ENCODE assay signal across 9 cellular contexts in genomic region chr4:20253799-20254409, GRCh38. TPM values are rescaled to one million over a fixed set of nuclear protein-coding genes. Genes with fewer than 3 reads are reported as not detected.
DNase-seq lines count a peak whose midpoint lies in the region; ATAC-seq, FAIRE-seq and TF ChIP-seq lines count a peak whose summit lies in the region.
"Had no signal": no experiment of that assay in that cellular context is flagged by ENCODE, and none has a peak within 500 bp of the region (broad histone marks: within the 10 kb centered on the region; RNA-seq: fewer than 3 reads in every experiment).

No MANE protein-coding gene starts in this region.

- H3K27me3 ChIP-seq in keratinocyte (ENCODE audit: control insufficient read depth, extremely low read depth, insufficient read depth, low read length) (no peaks in the 10 kb centered on the region), stomach smooth muscle (ENCODE audit: control insufficient read depth in 1 of 2, insufficient read depth in 2 of 2, low read length in 2 of 2) (peaks cover 24 to 46% of the 10 kb centered on the region in 2 donors)

- peak overlapping the region; percentile 94 for H3K4me2 ChIP-seq in keratinocyte (ENCODE audit: control insufficient read depth, extremely low read depth, insufficient read depth, low read depth, low read length)

- no peaks in the 10 kb centered on the region for H3K9me1 ChIP-seq in keratinocyte (ENCODE audit: control insufficient read depth, extremely low read depth, insufficient read depth, low read length)

- intact Hi-C loops in natural killer cell (cut with micrococcal nuclease): no loop called here

- dilution Hi-C loops in keratinocyte (cut with MboI; ENCODE audit: extremely low pct_ligation_motif_present, low sequenced_read_pairs): no loop called here

- no peak overlapping the region for H3K27ac Mint-ChIP-seq in natural killer cell

- no peaks in the 10 kb centered on the region for H3K4me1 Mint-ChIP-seq in natural killer cell

- peak overlapping the region; percentile 81 for H3K9ac ChIP-seq in keratinocyte (ENCODE audit: control insufficient read depth, extremely low read depth, insufficient read depth, low read length)
- peak overlapping the region; percentile 22 to 42 for H3K9ac ChIP-seq in stomach smooth muscle (ENCODE audit: low read length in 2 of 2)

- H3K4me1 ChIP-seq in keratinocyte (ENCODE audit: control insufficient read depth, extremely low read depth, insufficient read depth, low read length) (peaks cover 17% of the 10 kb centered on the region), stomach smooth muscle (ENCODE audit: control insufficient read depth, insufficient read depth, low read length) (peaks cover 34% of the 10 kb centered on the region)

- H3K27me3 Mint-ChIP-seq in natural killer cell (ENCODE audit: low read depth in 2 of 2): peaks cover 20 to 37% of the 10 kb centered on the region in 2 donors

- H3K4me3 ChIP-seq in astrocyte of the spinal cord (ENCODE audit: low read depth, low read length) (peak overlapping the region; percentile 74), keratinocyte (ENCODE audit: control insufficient read depth in 2 of 3, extremely low read depth in 1 of 3, insufficient read depth in 2 of 3, low read depth in 1 of 3, low read length in 3 of 3) (peak overlapping the region; percentile 62 to 90 (median 84)), stomach smooth muscle (ENCODE audit: low read length in 2 of 2) (peak overlapping the region; percentile 62 to 80)

- in situ Hi-C loops in astrocyte of the spinal cord (cut with HindIII; ENCODE audit: low sequenced_read_pairs): no loop called here

- no peak for FAIRE-seq in keratinocyte (lab: Jason Lieb, UNC)
- FAIRE-seq in urothelium cell line (lab: Jason Lieb, UNC): no peak
- FAIRE-seq: A204.1 had no signal

- H3K36me3 ChIP-seq in keratinocyte (ENCODE audit: control insufficient read depth in 2 of 2, extremely low read depth in 1 of 2, insufficient read depth in 2 of 2, low read length in 2 of 2) (no peaks in the 10 kb centered on the region), stomach smooth muscle (ENCODE audit: control insufficient read depth in 2 of 2, insufficient read depth in 2 of 2, low read length in 2 of 2) (no peaks in the 10 kb centered on the region)

- no peak for TF ChIP-seq CTCF in astrocyte of the spinal cord (IDR thresholded peaks at IDR 0.05; ENCODE audit: low read depth, low read length)
- no peak for TF ChIP-seq CTCF in keratinocyte (optimal IDR thresholded peaks at IDR 0.05 in 1 of 3, IDR thresholded peaks at IDR 0.05 in 1 of 3, conservative IDR thresholded peaks at IDR 0.05 in 1 of 3; ENCODE audit: extremely low read depth in 1 of 3, insufficient read depth in 2 of 3, low read length in 3 of 3)
- TF ChIP-seq CTCF in natural killer cell (IDR thresholded peaks at IDR 0.05): no peak

- peak overlapping the region; percentile 91 for H2AFZ ChIP-seq in keratinocyte (ENCODE audit: control insufficient read depth, low read length)

- H3K27ac ChIP-seq in keratinocyte (ENCODE audit: control insufficient read depth, insufficient read depth, low read length) (peak overlapping the region; percentile 67), stomach smooth muscle (ENCODE audit: low read length) (no peak overlapping the region)

- H3K79me2 ChIP-seq in keratinocyte (ENCODE audit: control insufficient read depth, insufficient read depth, low read length): peaks cover 41% of the 10 kb centered on the region

- H3K9me3 Mint-ChIP-seq in natural killer cell: peaks cover 2 to 6% of the 10 kb centered on the region in 2 donors

- ATAC-seq in natural killer cell: no peak

- H3K9me3 ChIP-seq in keratinocyte (ENCODE audit: control insufficient read depth, low read depth, low read length): no peaks in the 10 kb centered on the region
- no peaks in the 10 kb centered on the region for H3K9me3 ChIP-seq in stomach smooth muscle (ENCODE audit: control insufficient read depth in 2 of 2, low read length in 2 of 2)

- H3K4me3 Mint-ChIP-seq in natural killer cell: no peak overlapping the region

- H3K36me3 Mint-ChIP-seq in natural killer cell: peaks cover 8% of the 10 kb centered on the region

- no peaks in the 10 kb centered on the region for H4K20me1 ChIP-seq in keratinocyte (ENCODE audit: control insufficient read depth, extremely low read depth, insufficient read depth, low read length)

- peak; percentile 17 for DNase-seq in NCI-H1105 treated with DMSO at 0.1 percent for 48 hours (lab: John Stamatoyannopoulos, UW)
- no peak for DNase-seq in NCI-H1105 (lab: John Stamatoyannopoulos, UW)
- DNase-seq in astrocyte of the spinal cord (ENCODE audit: low read depth, low spot score): peak; percentile 32
- no peak for DNase-seq in keratinocyte (ENCODE audit: low read depth, low spot score)
- no peak for DNase-seq in urothelium cell line (ENCODE audit: low spot score)
- DNase-seq in RKO (ENCODE audit: low spot score): no peak
- no peak for DNase-seq in natural killer cell

RNA-seq across cellular contexts. Expression of gene SLIT2, which starts 2.2 kb away (rescaled TPM):
- 1.9 to 12.8 TPM (median 7.5 TPM) in 3 replicates for polyA plus RNA-seq in keratinocyte
- 3.0 TPM for polyA plus RNA-seq in keratinocyte (2011; ENCODE audit: low read depth)
- 1.2 and 2.3 TPM in 2 replicates for polyA plus RNA-seq in keratinocyte (2011; cell fraction: cytosol; rRNA removed)
- 8.6 and 11.9 TPM in 2 replicates for polyA plus RNA-seq in keratinocyte (2011; cell fraction: nucleus; rRNA removed)
- polyA plus RNA-seq in keratinocyte (2012; ENCODE audit: low replicate concordance): 1.1 and 10.8 TPM in 2 replicates
- polyA minus RNA-seq in keratinocyte: 4.1 to 20.6 TPM (median 14.7 TPM) in 3 replicates
- polyA minus RNA-seq in keratinocyte (2011; cell fraction: cytosol; rRNA and poly(A)+ RNA removed): 2.7 TPM
- polyA minus RNA-seq in keratinocyte (2011; cell fraction: nucleus; rRNA and poly(A)+ RNA removed): 22.4 and 27.6 TPM in 2 replicates
- total RNA-seq in natural killer cell: not detected

Comparison
In these comparisons a context has a peak if more than half of its experiments do, and no peak if none do; other contexts are left out.
1. DNase-seq: peak in NCI-H1105 treated with DMSO at 0.1 percent for 48 hours (single experiment) and astrocyte of the spinal cord (single experiment); none in NCI-H1105 (single experiment), keratinocyte (single experiment), urothelium cell line (single experiment), RKO (single experiment) and natural killer cell (single experiment).
2. Peak in every context shown above with its lines, with median percentiles within 50 percentile points of each other: H3K4me3 ChIP-seq.